1 cellular context compared by ENCODE assay signal in genomic region chr9:132797861-132798659, GRCh38.
TF ChIP-seq lines count a peak whose summit lies in the region.

No MANE protein-coding gene starts in this region.

TF ChIP-seq in GM23338, 12 proteins besides CTCF, POLR2A, EP300 and RAD21 (continued from another document):
- TF ChIP-seq ZNF462 (CRISPR knock-in tag; IDR thresholded peaks at IDR 0.05) (no peak), EZH2 (IDR thresholded peaks at IDR 0.05; ENCODE audit: low read depth, unreplicated experiment) (no peak), ZNF331 (CRISPR knock-in tag; IDR thresholded peaks at IDR 0.05; ENCODE audit: low read depth) (no peak)
